20 cellular contexts compared by ENCODE assay signal in the genomic region with DNA sequence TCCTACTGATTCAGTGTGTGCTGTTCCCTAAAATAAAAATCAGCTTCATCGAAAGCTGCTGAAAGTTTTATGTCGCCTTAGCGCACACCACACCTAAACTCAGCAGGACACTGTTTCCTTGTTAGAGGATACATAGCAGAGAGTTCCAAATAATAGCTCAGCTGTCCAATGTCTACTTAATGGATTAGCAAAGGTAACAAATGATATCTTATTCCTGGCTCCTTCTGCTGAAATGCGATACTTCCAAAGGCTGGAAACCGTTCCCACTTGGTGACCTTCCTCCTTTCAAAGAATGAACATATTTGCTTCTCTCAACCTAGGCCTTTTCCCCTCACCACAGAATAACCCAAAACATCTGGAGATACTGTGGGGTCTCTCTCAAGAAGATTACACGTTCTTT.
A peak's percentile ranks its signal among the peaks of the same experiment; 100 is the strongest.
DNase-seq lines count a peak whose midpoint lies in the region; ATAC-seq and TF ChIP-seq lines count a peak whose summit lies in the region.
"Had no signal": no experiment of that assay in that cellular context is flagged by ENCODE, and none has a peak within 500 bp of the region (broad histone marks: within the 10 kb centered on the region; RNA-seq: fewer than 3 reads in every experiment).

No MANE protein-coding gene starts in this region.

- TF ChIP-seq RAD21 in Ishikawa (IDR thresholded peaks at IDR 0.05; ENCODE audit: low read depth), result no peak

- TF ChIP-seq EP300 in Ishikawa (IDR thresholded peaks at IDR 0.05; ENCODE audit: borderline replicate concordance), result peak; percentile 77

- peaks cover 18 to 52% (median 20%) of the 10 kb centered on the region in 3 donors for H3K4me1 ChIP-seq in esophagus squamous epithelium
- H3K4me1 ChIP-seq in mucosa of descending colon (ENCODE audit: low read depth), result no peaks in the 10 kb centered on the region
- H3K4me1 ChIP-seq in HAP-1, result no peaks in the 10 kb centered on the region

- DNase-seq in NCI-H748 treated with DMSO at 0.1 percent for 48 hours (lab: John Stamatoyannopoulos, UW) (peak; percentile 15), esophagus squamous epithelium (lab: John Stamatoyannopoulos, UW) (no peak), type B pancreatic cell (ENCODE audit: extremely low spot score, unreplicated experiment) (no peak), occipital lobe (lab: John Stamatoyannopoulos, UW) (no peak), mucosa of descending colon (no peak), HAP-1 (ENCODE audit: low spot score in 2 of 2) (no peak)
- DNase-seq: CD8-positive, alpha-beta memory T cell; GF-D8; GOT3; Karpas-422; MV-4-11; NCI-H1105 treated with DMSO at 0.1 percent for 48 hours; NCI-H2081 treated with DMSO at 0.1 percent for 48 hours; NCI-H446 treated with DMSO at 0.1 percent for 48 hours; NCI-H82; SHP77 had no signal

- H3K4me1 Mint-ChIP-seq in type B pancreatic cell (ENCODE audit: unreplicated experiment), result peaks cover 37% of the 10 kb centered on the region
- H3K4me1 Mint-ChIP-seq: CD8-positive, alpha-beta memory T cell had no signal

- H3K9me3 Mint-ChIP-seq in type B pancreatic cell, result peaks cover 7% of the 10 kb centered on the region
- H3K9me3 Mint-ChIP-seq: CD8-positive, alpha-beta memory T cell had no signal

- intact Hi-C loops in esophagus squamous epithelium (cut with DNase I) (no loop called here), mucosa of descending colon (cut with DNase I, micrococcal nuclease) (no loop called here)

- H3K9me3 ChIP-seq in esophagus squamous epithelium, result no peaks in the 10 kb centered on the region
- H3K9me3 ChIP-seq in mucosa of descending colon, result no peaks in the 10 kb centered on the region
- H3K9me3 ChIP-seq in HAP-1, result no peaks in the 10 kb centered on the region

- TF ChIP-seq CTCF in esophagus squamous epithelium (IDR thresholded peaks at IDR 0.05) (no peak), type B pancreatic cell (conservative IDR thresholded peaks at IDR 0.05) (no peak), mucosa of descending colon (IDR thresholded peaks at IDR 0.05) (no peak)

- H3K27me3 ChIP-seq in esophagus squamous epithelium, result no peaks in the 10 kb centered on the region
- H3K27me3 ChIP-seq in HAP-1 (ENCODE audit: low read depth), result no peaks in the 10 kb centered on the region

- H3K27ac ChIP-seq in esophagus squamous epithelium, result peak overlapping the region; percentile 71 to 78 (median 78)
- H3K27ac ChIP-seq: C4-2B, SK-N-MC had no signal

- TF ChIP-seq POLR2A in esophagus squamous epithelium (IDR thresholded peaks at IDR 0.05), result no peak

- H3K36me3 ChIP-seq in esophagus squamous epithelium, result no peaks in the 10 kb centered on the region
- H3K36me3 ChIP-seq in mucosa of descending colon (ENCODE audit: low read depth), result no peaks in the 10 kb centered on the region
- no peaks in the 10 kb centered on the region for H3K36me3 ChIP-seq in HAP-1 (replicated peaks)

- H3K4me3 Mint-ChIP-seq in type B pancreatic cell, result peak overlapping the region; percentile 27
- H3K4me3 Mint-ChIP-seq: CD8-positive, alpha-beta memory T cell had no signal

- WGBS in esophagus squamous epithelium, 2 donors, result 52 to 68% methylated on average over 6 of the region's 6 CpGs

- no peak overlapping the region for H3K4me3 ChIP-seq in esophagus squamous epithelium
- H3K4me3 ChIP-seq in mucosa of descending colon, result no peak overlapping the region
- no peak overlapping the region for H3K4me3 ChIP-seq in HAP-1
- H3K4me3 ChIP-seq: SK-N-MC had no signal

- peak overlapping the region; percentile 41 for H3K27ac Mint-ChIP-seq in type B pancreatic cell
- H3K27ac Mint-ChIP-seq: IgD-negative memory B cell had no signal

- H3K27me3 Mint-ChIP-seq in type B pancreatic cell, result peaks cover 6% of the 10 kb centered on the region

- in situ Hi-C loops in HAP-1 (cut with MboI; ENCODE audit: low sequenced_read_pairs), result no loop called here

- no peak for ATAC-seq in mucosa of descending colon

- peaks cover 6% of the 10 kb centered on the region for H3K36me3 Mint-ChIP-seq in type B pancreatic cell
- H3K36me3 Mint-ChIP-seq: CD8-positive, alpha-beta memory T cell had no signal

TF ChIP-seq in Ishikawa, 13 proteins besides CTCF, POLR2A, EP300 and RAD21:
- TF ChIP-seq TAF1 (IDR thresholded peaks at IDR 0.05; ENCODE audit: low read depth) (no peak), NFIC (IDR thresholded peaks at IDR 0.05) (peak; percentile 64; the same call in 1 of the 2 replicates), TCF12 (IDR thresholded peaks at IDR 0.05; ENCODE audit: low read depth) (0 out of 2 replicates have a peak, but pooled peaks have one; percentile 26), TEAD4 (IDR thresholded peaks at IDR 0.05) (peak; percentile 55), ZBTB7A (IDR thresholded peaks at IDR 0.05; ENCODE audit: low read depth) (no peak), FOXM1 (IDR thresholded peaks at IDR 0.05; ENCODE audit: borderline replicate concordance, low read depth) (peak; percentile 61; the same call in 1 of the 2 replicates)
